28 cellular contexts compared by ENCODE assay signal in the genomic region with DNA sequence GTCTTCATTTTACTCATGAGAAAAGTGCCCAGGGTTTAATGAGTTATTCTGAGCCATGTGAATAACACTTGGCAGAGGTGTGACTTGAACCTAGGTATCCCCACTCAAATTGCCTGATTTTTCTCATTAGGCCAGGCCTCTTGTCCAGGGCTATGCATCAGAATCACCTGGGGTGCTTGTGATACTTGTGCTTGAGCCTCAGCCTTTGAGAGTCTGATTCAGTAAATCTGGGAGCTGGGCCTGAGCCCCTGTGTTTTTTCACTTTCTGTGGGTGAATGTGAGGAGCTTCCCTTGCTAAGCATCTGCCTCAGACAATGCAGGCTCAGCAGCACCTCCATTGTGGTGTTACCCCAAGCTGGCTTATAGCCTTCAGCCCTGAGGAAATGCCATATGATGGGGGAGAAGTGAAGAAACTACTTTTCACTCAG.
DNase-seq lines count a peak whose midpoint lies in the region; ATAC-seq, FAIRE-seq and TF ChIP-seq lines count a peak whose summit lies in the region.
"Had no signal": no experiment of that assay in that cellular context is flagged by ENCODE, and none has a peak within 500 bp of the region (broad histone marks: within the 10 kb centered on the region; RNA-seq: fewer than 3 reads in every experiment).

No MANE protein-coding gene starts in this region.

- DNase-seq in cardiac muscle cell (ENCODE audit: low read depth in 1 of 2, low spot score in 1 of 2) (no peak), heart right ventricle (no peak), urothelium cell line (ENCODE audit: low spot score) (no peak), G401 (ENCODE audit: low spot score) (no peak), NCI-H146 (lab: John Stamatoyannopoulos, UW) (no peak)
- no peak for DNase-seq in stimulated activated effector memory CD8-positive, alpha-beta T cell treated with anti-CD3 and anti-CD28 coated beads, Interleukin-12 subunit alpha, Interleukin-12 subunit beta, amount 100 ng/mL, for 72 hours (ENCODE audit: low spot score in 2 of 2)
- DNase-seq: activated CD4-positive, alpha-beta T cell treated with anti-CD3 and anti-CD28 coated beads, Interleukin-2, amount 10 ng/mL, durations not matched to agents 7 days and 5 days; CD4-positive, alpha-beta memory T cell; DMS153; heart left ventricle; KG1; naive thymus-derived CD4-positive, alpha-beta T cell; NCI-H1694; NCI-H2171 treated with DMSO at 0.1 percent for 48 hours; NCI-H524 treated with DMSO at 0.1 percent for 48 hours; ovary; right cardiac atrium; stimulated activated CD4-positive, alpha-beta T cell treated with anti-CD3 and anti-CD28 coated beads, Interleukin-4, amount 100 ng/mL, for 4 hours; T-helper 17 cell; thyroid gland had no signal

- no peak for FAIRE-seq in urothelium cell line (lab: Jason Lieb, UNC)
- FAIRE-seq: H54 had no signal

- no peaks in the 10 kb centered on the region for H3K4me1 Mint-ChIP-seq in stimulated activated effector memory CD8-positive, alpha-beta T cell treated with anti-CD3 and anti-CD28 coated beads, Interleukin-12 subunit alpha, Interleukin-12 subunit beta, amount 100 ng/mL, for 72 hours
- H3K4me1 Mint-ChIP-seq: activated CD4-positive, alpha-beta T cell treated with anti-CD3 and anti-CD28 coated beads, Interleukin-2, amount 10 ng/mL, durations not matched to agents 7 days and 5 days; CD4-positive, alpha-beta memory T cell; T-helper 17 cell had no signal

- H3K36me3 ChIP-seq in cardiac muscle cell (no peaks in the 10 kb centered on the region), heart right ventricle (no peaks in the 10 kb centered on the region)
- H3K36me3 ChIP-seq: heart left ventricle, ovary, thyroid gland had no signal

- H3K9me3 ChIP-seq in cardiac muscle cell (ENCODE audit: low read depth) (no peaks in the 10 kb centered on the region), heart right ventricle (no peaks in the 10 kb centered on the region)
- H3K9me3 ChIP-seq: heart left ventricle, ovary, thyroid gland had no signal

- no peaks in the 10 kb centered on the region for H3K9me3 Mint-ChIP-seq in stimulated activated effector memory CD8-positive, alpha-beta T cell treated with anti-CD3 and anti-CD28 coated beads, Interleukin-12 subunit alpha, Interleukin-12 subunit beta, amount 100 ng/mL, for 72 hours
- H3K9me3 Mint-ChIP-seq: activated CD4-positive, alpha-beta T cell treated with anti-CD3 and anti-CD28 coated beads, Interleukin-2, amount 10 ng/mL, durations not matched to agents 7 days and 5 days; activated T-helper 2 cell treated with anti-CD3 and anti-CD28 coated beads, Interferon-gamma antibody, Interleukin-2, Interleukin-4, amounts not matched to agents 10 μg/mL and 5 μg/mL and 100 μg/mL, durations not matched to agents 14 hours and 24 hours and 36 hours; CD4-positive, alpha-beta memory T cell; stimulated activated naive CD8-positive, alpha-beta T cell treated with anti-CD3 and anti-CD28 coated beads, Interleukin-15, Interleukin-2, amounts not matched to agents 100 ng/mL and 50 ng/mL, for 24 hours had no signal

- no peak overlapping the region for H3K27ac Mint-ChIP-seq in stimulated activated effector memory CD8-positive, alpha-beta T cell treated with anti-CD3 and anti-CD28 coated beads, Interleukin-12 subunit alpha, Interleukin-12 subunit beta, amount 100 ng/mL, for 72 hours
- H3K27ac Mint-ChIP-seq: activated CD4-positive, alpha-beta T cell treated with anti-CD3 and anti-CD28 coated beads, Interleukin-2, amount 10 ng/mL, durations not matched to agents 7 days and 5 days; activated naive CD8-positive, alpha-beta T cell; activated T-helper 2 cell treated with anti-CD3 and anti-CD28 coated beads, Interferon-gamma antibody, Interleukin-2, Interleukin-4, amounts not matched to agents 10 μg/mL and 5 μg/mL and 100 μg/mL, durations not matched to agents 14 hours and 24 hours and 36 hours; naive thymus-derived CD4-positive, alpha-beta T cell; stimulated activated naive CD8-positive, alpha-beta T cell treated with anti-CD3 and anti-CD28 coated beads, Interleukin-15, Interleukin-2, amounts not matched to agents 100 ng/mL and 50 ng/mL, for 24 hours; T-helper 17 cell had no signal

- no peaks in the 10 kb centered on the region for H3K36me3 Mint-ChIP-seq in stimulated activated effector memory CD8-positive, alpha-beta T cell treated with anti-CD3 and anti-CD28 coated beads, Interleukin-12 subunit alpha, Interleukin-12 subunit beta, amount 100 ng/mL, for 72 hours
- H3K36me3 Mint-ChIP-seq: activated naive CD8-positive, alpha-beta T cell; CD4-positive, alpha-beta memory T cell had no signal

- H3K4me1 ChIP-seq in cardiac muscle cell (ENCODE audit: low read depth) (peaks cover 21% of the 10 kb centered on the region), heart right ventricle (no peaks in the 10 kb centered on the region)

- intact Hi-C loops in heart right ventricle (cut with DNase I): no loop called here

- no peak for TF ChIP-seq CTCF in cardiac muscle cell (IDR thresholded peaks at IDR 0.05; ENCODE audit: low read depth, low read length)
- no peak for TF ChIP-seq CTCF in heart right ventricle (IDR thresholded peaks at IDR 0.05)

- H3K27ac ChIP-seq in cardiac muscle cell (peak overlapping the region; percentile 76), heart right ventricle (no peak overlapping the region)
- H3K27ac ChIP-seq: 22Rv1, epithelial cell of prostate, heart left ventricle, ovary, thyroid gland had no signal

- in situ Hi-C loops in G401 (cut with HindIII; ENCODE audit: low sequenced_read_pairs): no loop called here

- H3K27me3 ChIP-seq in cardiac muscle cell: no peaks in the 10 kb centered on the region
- H3K27me3 ChIP-seq in heart right ventricle: no peaks in the 10 kb centered on the region
- H3K27me3 ChIP-seq: heart left ventricle, ovary, thyroid gland had no signal

- no peak for ATAC-seq in heart right ventricle
- ATAC-seq in HG02623 (IDR thresholded peaks at IDR 0.05; ENCODE audit: unreplicated experiment): peak; percentile 24
- ATAC-seq in HG03442 (IDR thresholded peaks at IDR 0.05; ENCODE audit: unreplicated experiment): peak; percentile 40
- ATAC-seq in stimulated activated effector memory CD8-positive, alpha-beta T cell treated with anti-CD3 and anti-CD28 coated beads, Interleukin-12 subunit alpha, Interleukin-12 subunit beta, amount 100 ng/mL, for 72 hours: no peak
- ATAC-seq: heart left ventricle; naive thymus-derived CD4-positive, alpha-beta T cell; right cardiac atrium; T-helper 17 cell had no signal

- H3K4me3 ChIP-seq in cardiac muscle cell (no peak overlapping the region), heart right ventricle (no peak overlapping the region)
- H3K4me3 ChIP-seq: heart left ventricle, ovary, thyroid gland had no signal

- no peak overlapping the region for H3K4me3 Mint-ChIP-seq in stimulated activated effector memory CD8-positive, alpha-beta T cell treated with anti-CD3 and anti-CD28 coated beads, Interleukin-12 subunit alpha, Interleukin-12 subunit beta, amount 100 ng/mL, for 72 hours
- H3K4me3 Mint-ChIP-seq: activated CD4-positive, alpha-beta T cell treated with anti-CD3 and anti-CD28 coated beads, Interleukin-2, amount 10 ng/mL, durations not matched to agents 7 days and 5 days; activated naive CD8-positive, alpha-beta T cell; CD4-positive, alpha-beta memory T cell; naive thymus-derived CD4-positive, alpha-beta T cell; stimulated activated naive CD8-positive, alpha-beta T cell treated with anti-CD3 and anti-CD28 coated beads, Interleukin-15, Interleukin-2, amounts not matched to agents 100 ng/mL and 50 ng/mL, for 24 hours; T-helper 17 cell had no signal

Comparison
In these comparisons a context has a peak if more than half of its experiments do, and no peak if none do; other contexts are left out.
1. ATAC-seq: peak in HG02623 (single experiment) and HG03442 (single experiment); none in heart right ventricle (0 of 8) and stimulated activated effector memory CD8-positive, alpha-beta T cell treated with anti-CD3 and anti-CD28 coated beads, Interleukin-12 subunit alpha, Interleukin-12 subunit beta, amount 100 ng/mL, for 72 hours (single experiment).